In genomic region chr13:84470528-84470927, GRCh38 we compare ENCODE assay signal across 1 cellular context.
TF ChIP-seq lines count a peak whose summit lies in the region.

No MANE protein-coding gene starts in this region.

TF ChIP-seq in WTC11, 78 proteins besides CTCF, POLR2A, EP300 and RAD21 (continued from another document):
- TF ChIP-seq USF1 (CRISPR knock-in tag; IDR thresholded peaks at IDR 0.05): no peak
